Comparison of ENCODE assay signal across 7 cellular contexts in the genomic region with DNA sequence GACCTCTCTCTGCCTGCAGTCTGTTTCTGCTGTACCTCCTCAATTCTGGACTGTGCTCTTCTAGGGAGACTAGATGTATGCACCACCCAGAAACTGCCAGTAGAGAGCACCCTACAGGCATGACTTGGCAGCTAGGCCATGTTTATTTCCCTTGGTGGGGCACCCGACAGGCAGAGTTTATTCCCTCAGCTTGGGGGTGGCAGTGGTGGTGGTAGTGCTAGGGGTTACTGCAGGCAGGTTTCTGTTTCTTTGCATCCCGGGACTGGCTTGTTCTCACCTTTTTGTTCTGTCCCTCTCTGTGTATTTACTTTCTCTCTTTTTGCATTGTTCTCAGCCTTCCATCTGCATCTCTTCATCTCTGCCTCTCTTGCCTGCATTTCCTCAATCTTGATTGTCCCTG. TPM values are rescaled to one million over a fixed set of nuclear protein-coding genes. Genes with fewer than 3 reads are reported as not detected.
DNase-seq lines count a peak whose midpoint lies in the region; ATAC-seq, FAIRE-seq and TF ChIP-seq lines count a peak whose summit lies in the region.

No MANE protein-coding gene starts in this region.

- TF ChIP-seq CTCF in GM10248 (IDR thresholded peaks at IDR 0.05; ENCODE audit: control extremely low read depth, extremely low read depth, low read depth, missing control alignments), result peak; percentile 73

- H3K4me3 Mint-ChIP-seq in activated naive CD4-positive, alpha-beta T cell treated with anti-CD3 and anti-CD28 coated beads, Interleukin-2, amount 10 ng/mL, durations not matched to agents 7 days and 5 days, result no peak overlapping the region

- no peak for ATAC-seq in GM19395 (IDR thresholded peaks at IDR 0.05; ENCODE audit: unreplicated experiment)

- no peaks in the 10 kb centered on the region for H3K36me3 Mint-ChIP-seq in activated naive CD4-positive, alpha-beta T cell treated with anti-CD3 and anti-CD28 coated beads, Interleukin-2, amount 10 ng/mL, durations not matched to agents 7 days and 5 days

- no peaks in the 10 kb centered on the region for H3K27me3 Mint-ChIP-seq in activated naive CD4-positive, alpha-beta T cell treated with anti-CD3 and anti-CD28 coated beads, Interleukin-2, amount 10 ng/mL, durations not matched to agents 7 days and 5 days

- DNase-seq in GM10248 (ENCODE audit: extremely low spot score) (peak; percentile 82), HT1080 (ENCODE audit: low read depth) (peak; percentile 63), SHP77 treated with DMSO at 0.1 percent for 48 hours (lab: John Stamatoyannopoulos, UW) (peak; percentile 18), frontal cortex (ENCODE audit: low spot score in 2 of 2) (peak; percentile 66 to 81), occipital lobe (lab: John Stamatoyannopoulos, UW) (peak; percentile 57)
- DNase-seq in activated naive CD4-positive, alpha-beta T cell treated with anti-CD3 and anti-CD28 coated beads, Interleukin-2, amount 10 ng/mL, durations not matched to agents 7 days and 5 days, result peak; percentile 79

- POLR2A ChIA-PET in GM10248 (lab: Yijun Ruan, JAX), result interaction anchor here (1.4 kb wide), 2 partner anchors 8 to 104 kb away, joined by 4 read pairs; partner anchors contain the start of gene TMBIM6

- H3K27ac Mint-ChIP-seq in activated naive CD4-positive, alpha-beta T cell treated with anti-CD3 and anti-CD28 coated beads, Interleukin-2, amount 10 ng/mL, durations not matched to agents 7 days and 5 days, result no peak overlapping the region

- H3K4me1 Mint-ChIP-seq in activated naive CD4-positive, alpha-beta T cell treated with anti-CD3 and anti-CD28 coated beads, Interleukin-2, amount 10 ng/mL, durations not matched to agents 7 days and 5 days, result peaks cover 7% of the 10 kb centered on the region

- CTCF ChIA-PET in GM10248 (lab: Yijun Ruan, JAX), result interaction anchor here (0.6 to 13.9 kb wide), 30 partner anchors 8 to 289 kb away, joined by 3 to 163 read pairs (median 6); partner anchors contain the start of genes FMNL3, PRPF40B and TMBIM6
- CTCF ChIA-PET in activated naive CD4-positive, alpha-beta T cell treated with anti-CD3 and anti-CD28 coated beads, Interleukin-2, amount 10 ng/mL, durations not matched to agents 7 days and 5 days (lab: Charles Lee), result interaction anchor here (0.5 to 7.5 kb wide), 21 partner anchors 9 to 342 kb away, joined by 3 to 152 read pairs (median 7); partner anchors contain the start of genes FMNL3, PRPH and TMBIM6

- FAIRE-seq in frontal cortex (lab: Jason Lieb, UNC), result no peak

- no peaks in the 10 kb centered on the region for H3K9me3 Mint-ChIP-seq in activated naive CD4-positive, alpha-beta T cell treated with anti-CD3 and anti-CD28 coated beads, Interleukin-2, amount 10 ng/mL, durations not matched to agents 7 days and 5 days

RNA-seq across cellular contexts. Expression of gene PRPF40B, which starts 13.6 kb away (rescaled TPM):
- 10.1 and 10.5 TPM in 2 replicates for total RNA-seq in HT1080 (2014; rRNA removed; shearing (Covaris generic))
- 10.7 and 11.8 TPM in 2 replicates for polyA plus RNA-seq in HT1080 (2015; cell fraction: cytosol; rRNA removed)
- 45.7 and 46.3 TPM in 2 replicates for polyA plus RNA-seq in HT1080 (2015; cell fraction: nucleus; rRNA removed)
- 19.2 TPM for total RNA-seq in frontal cortex
- total RNA-seq in occipital lobe, result 15.0 TPM

RNA-seq across cellular contexts. Expression of gene FAM186B, which starts 31.5 kb away (rescaled TPM):
- total RNA-seq in HT1080 (2014; rRNA removed; shearing (Covaris generic)), result 0.17 and 0.64 TPM in 2 replicates
- polyA plus RNA-seq in HT1080 (2015; cell fraction: cytosol; rRNA removed), result 0.18 and 0.38 TPM in 2 replicates
- polyA plus RNA-seq in HT1080 (2015; cell fraction: nucleus; rRNA removed), result 0.13 and 0.43 TPM in 2 replicates
- total RNA-seq in frontal cortex (0.41 TPM), occipital lobe (not detected)

Comparison
In these comparisons a context has a peak if more than half of its experiments do, and no peak if none do; other contexts are left out.
1. DNase-seq: peak in every context shown above with its lines; median percentile 82 in GM10248; 79 in activated naive CD4-positive, alpha-beta T cell treated with anti-CD3 and anti-CD28 coated beads, Interleukin-2, amount 10 ng/mL, durations not matched to agents 7 days and 5 days; 74 in frontal cortex; 63 in HT1080; 57 in occipital lobe; 18 in SHP77 treated with DMSO at 0.1 percent for 48 hours.